In genomic region chr4:18860836-18861530, GRCh38 we compare ENCODE assay signal across 1 cellular context.
TF ChIP-seq lines count a peak whose summit lies in the region.

No MANE protein-coding gene starts in this region.

TF ChIP-seq in H1, 55 proteins besides CTCF, POLR2A, EP300 and RAD21 (continued from another document):
- TF ChIP-seq CHD7 (IDR thresholded peaks at IDR 0.05; ENCODE audit: insufficient replicate concordance, low read length): no peak
TF ChIP-seq in H1: peak in this region for 0.
